In genomic region chr1:22641906-22642636, GRCh38 we compare ENCODE assay signal across 8 cellular contexts. TPM values are rescaled to one million over a fixed set of nuclear protein-coding genes. Genes with fewer than 3 reads are reported as not detected.
DNase-seq lines count a peak whose midpoint lies in the region; ATAC-seq and TF ChIP-seq lines count a peak whose summit lies in the region.

No MANE protein-coding gene starts in this region.

- H4K20me1 ChIP-seq in BLaER1 treated with 17β-estradiol and CSF1 and Interleukin-3, amounts not matched to agents 10 nM and 100 nM = peaks cover 0 to 34% (median 0%) of the 10 kb centered on the region in 11 experiments; a peak in 7 of 22 replicates
- H4K20me1 ChIP-seq in PC-3 (ENCODE audit: low read length) (no peaks in the 10 kb centered on the region), fibroblast of lung (ENCODE audit: control insufficient read depth, extremely low read depth, insufficient read depth, low read length) (no peaks in the 10 kb centered on the region), neural cell (ENCODE audit: insufficient read depth) (no peaks in the 10 kb centered on the region)

- H3K27ac ChIP-seq in BLaER1 treated with 17β-estradiol and CSF1 and Interleukin-3, amounts not matched to agents 10 nM and 100 nM = peak overlapping the region in 3 of 11 experiments; percentile 33 to 87 (median 56); a peak in 5 of 22 replicates
- H3K27ac ChIP-seq in HEK293 (ENCODE audit: extremely low read depth, low read depth, low read length) (no peak overlapping the region), PC-3 (ENCODE audit: low read length) (no peak overlapping the region), fibroblast of lung (ENCODE audit: insufficient read depth, low read length) (no peak overlapping the region), neural cell (ENCODE audit: low read length) (no peak overlapping the region)

- no peaks in the 10 kb centered on the region for H3K9me2 ChIP-seq in PC-3 (replicated peaks; ENCODE audit: low read length)
- no peaks in the 10 kb centered on the region for H3K9me2 ChIP-seq in neural cell (ENCODE audit: insufficient read depth, low read length)

- DNase-seq in PC-3 = peak; percentile 69
- peak; percentile 40 for DNase-seq in activated T-helper 1 cell treated with Interleukin-2 at 50 U/mL for 16 hours (ENCODE audit: low read depth)
- DNase-seq in fibroblast of lung (ENCODE audit: low read depth in 2 of 2) = peak; percentile 23 to 42
- peak; percentile 13 for DNase-seq in stromal cell of bone marrow (ENCODE audit: low read depth)

- POLR2A ChIA-PET in HEK293 (lab: Yijun Ruan, JAX) (no interaction called here), PC-3 (lab: Charles Lee; ENCODE audit: unreplicated experiment) (no interaction called here)

- H3K4me2 ChIP-seq in BLaER1 treated with 17β-estradiol and CSF1 and Interleukin-3, amounts not matched to agents 10 nM and 100 nM = peak overlapping the region in 6 of 11 experiments; percentile 18 to 100 (median 60); a peak in 9 of 22 replicates
- H3K4me2 ChIP-seq in PC-3 (ENCODE audit: low read length) (peak overlapping the region; percentile 38; the same call in 1 of the 2 replicates), fibroblast of lung (ENCODE audit: extremely low read depth, insufficient read depth, low read length) (no peak overlapping the region), neural cell (ENCODE audit: low read length) (no peak overlapping the region)

- no peak overlapping the region for H2AFZ ChIP-seq in PC-3 (ENCODE audit: low read length)
- no peak overlapping the region for H2AFZ ChIP-seq in fibroblast of lung (ENCODE audit: low read length)
- H2AFZ ChIP-seq in neural cell (ENCODE audit: low read depth, low read length) = no peak overlapping the region

- H3K79me2 ChIP-seq in PC-3 (ENCODE audit: low read length) (no peaks in the 10 kb centered on the region), fibroblast of lung (ENCODE audit: control insufficient read depth, insufficient read depth, low read length) (no peaks in the 10 kb centered on the region), neural cell (replicated peaks; ENCODE audit: insufficient read depth, low read length) (no peaks in the 10 kb centered on the region)

- H3K36me3 ChIP-seq in BLaER1 treated with 17β-estradiol and CSF1 and Interleukin-3, amounts not matched to agents 10 nM and 100 nM = peaks cover 0 to 87% (median 0%) of the 10 kb centered on the region in 11 experiments; a peak in 6 of 22 replicates
- H3K36me3 ChIP-seq in HEK293 (ENCODE audit: control insufficient read depth in 2 of 2, insufficient read depth in 1 of 2, low read length in 2 of 2) = no peaks in the 10 kb centered on the region
- H3K36me3 ChIP-seq in PC-3 (ENCODE audit: low read depth, low read length) = no peaks in the 10 kb centered on the region
- H3K36me3 ChIP-seq in fibroblast of lung (ENCODE audit: control insufficient read depth, insufficient read depth, low read length) = no peaks in the 10 kb centered on the region
- no peaks in the 10 kb centered on the region for H3K36me3 ChIP-seq in neural cell (ENCODE audit: insufficient read depth, low read length)

- H3K4me1 ChIP-seq in BLaER1 treated with 17β-estradiol and CSF1 and Interleukin-3, amounts not matched to agents 10 nM and 100 nM = peaks cover 27 to 100% (median 42%) of the 10 kb centered on the region in 10 experiments
- H3K4me1 ChIP-seq in HEK293 (ENCODE audit: control insufficient read depth, insufficient read depth, low read length) (no peaks in the 10 kb centered on the region), PC-3 (ENCODE audit: insufficient read depth, low read length) (peaks cover 15% of the 10 kb centered on the region), fibroblast of lung (ENCODE audit: control insufficient read depth, extremely low read depth, insufficient read depth, low read length) (no peaks in the 10 kb centered on the region)

- H3K9ac ChIP-seq in BLaER1 treated with 17β-estradiol and CSF1 and Interleukin-3, amounts not matched to agents 10 nM and 100 nM = peak overlapping the region in 5 of 11 experiments; percentile 5 to 82 (median 35); a peak in 5 of 22 replicates
- no peak overlapping the region for H3K9ac ChIP-seq in PC-3 (ENCODE audit: low read length)
- no peak overlapping the region for H3K9ac ChIP-seq in fibroblast of lung (ENCODE audit: insufficient read depth, low read length)
- H3K9ac ChIP-seq in neural cell (ENCODE audit: low read length) = peak overlapping the region; percentile 24

- TF ChIP-seq EP300 in neural cell (conservative IDR thresholded peaks at IDR 0.05; ENCODE audit: poor library complexity, severe bottlenecking) = no peak

- intact Hi-C loops in PC-3 (cut with micrococcal nuclease) = loop anchor here (1.0 kb wide), 1 partner anchor 222 kb away; no protein-coding TSS in a partner anchor

- BruUV-seq in PC-3 (replicated peaks; lab: Mats Ljungman, UMichigan) = no TSS peak

- H3F3A ChIP-seq in PC-3 (ENCODE audit: low read length, unreplicated experiment) (no peaks in the 10 kb centered on the region), neural cell (ENCODE audit: insufficient read depth, low read length, poor library complexity, severe bottlenecking) (no peaks in the 10 kb centered on the region)

- TF ChIP-seq CTCF in HEK293 (tag by site-specific recombination; IDR thresholded peaks at IDR 0.05) (peak; percentile 95), PC-3 (conservative IDR thresholded peaks at IDR 0.05; ENCODE audit: low read depth, low read length) (peak; percentile 91), fibroblast of lung (conservative IDR thresholded peaks at IDR 0.05 in 1 of 2, IDR thresholded peaks at IDR 0.05 in 1 of 2; ENCODE audit: low read depth in 1 of 2, low read length in 2 of 2) (peak; percentile 78 to 82), neural cell (IDR thresholded peaks at IDR 0.05; ENCODE audit: poor library complexity, severe bottlenecking) (peak; percentile 97)

- peak; percentile 90 for ATAC-seq in PC-3
- no peak for ATAC-seq in HG02588 (IDR thresholded peaks at IDR 0.05; ENCODE audit: unreplicated experiment)

- peak overlapping the region in 2 of 10 experiments; percentile 84 to 90; a peak in 3 of 20 replicates for H3K4me3 ChIP-seq in BLaER1 treated with 17β-estradiol and CSF1 and Interleukin-3, amounts not matched to agents 10 nM and 100 nM
- H3K4me3 ChIP-seq in HEK293 (ENCODE audit: low read depth, low read length) = no peak overlapping the region
- H3K4me3 ChIP-seq in PC-3 (ENCODE audit: low read length) = no peak overlapping the region
- no peak overlapping the region for H3K4me3 ChIP-seq in fibroblast of lung (replicated peaks in 1 of 4; ENCODE audit: control extremely low read depth in 1 of 4, insufficient read depth in 1 of 4, low read depth in 3 of 4, low read length in 4 of 4)
- H3K4me3 ChIP-seq in neural cell (ENCODE audit: low read length) = peak overlapping the region; percentile 42

- peak; percentile 99 for TF ChIP-seq RAD21 in neural cell (conservative IDR thresholded peaks at IDR 0.05)

- no peaks in the 10 kb centered on the region for H3K9me3 ChIP-seq in BLaER1 treated with 17β-estradiol and CSF1 and Interleukin-3, amounts not matched to agents 10 nM and 100 nM (replicated peaks in 1 of 11)
- H3K9me3 ChIP-seq in HEK293 (ENCODE audit: control insufficient read depth, insufficient read depth, low read depth, low read length) (no peaks in the 10 kb centered on the region), PC-3 (ENCODE audit: low read length) (no peaks in the 10 kb centered on the region), fibroblast of lung (ENCODE audit: control insufficient read depth, insufficient read depth, low read depth, low read length) (no peaks in the 10 kb centered on the region), neural cell (ENCODE audit: low read length) (no peaks in the 10 kb centered on the region)

- CTCF ChIA-PET in HEK293 (lab: Yijun Ruan, JAX) = interaction anchor here (0.6 to 5.4 kb wide), 27 partner anchors 9 to 842 kb away, joined by 3 to 93 read pairs (median 4); no protein-coding TSS in a partner anchor
- CTCF ChIA-PET in PC-3 (lab: Charles Lee) = interaction anchor here (1.0 kb wide), 1 partner anchor 114 kb away, joined by 4 read pairs; no protein-coding TSS in a partner anchor

- no peaks in the 10 kb centered on the region for H3K27me3 ChIP-seq in BLaER1 treated with 17β-estradiol and CSF1 and Interleukin-3, amounts not matched to agents 10 nM and 100 nM
- H3K27me3 ChIP-seq in PC-3 (ENCODE audit: low read length) (no peaks in the 10 kb centered on the region), fibroblast of lung (ENCODE audit: control insufficient read depth, insufficient read depth, low read length) (no peaks in the 10 kb centered on the region), neural cell (ENCODE audit: insufficient read depth, low read depth, low read length) (no peaks in the 10 kb centered on the region)

TF ChIP-seq in HEK293, 187 proteins besides CTCF, POLR2A, EP300 and RAD21 (continues in another document):
- peak; percentile 67 for TF ChIP-seq ZFHX2 (tag by site-specific recombination; conservative IDR thresholded peaks at IDR 0.05)
- TF ChIP-seq SP3 (tag by site-specific recombination; IDR thresholded peaks at IDR 0.05) = peak; percentile 51
- no peak for TF ChIP-seq ZNF658 (tag by site-specific recombination; IDR thresholded peaks at IDR 0.05)
- TF ChIP-seq KLF8 (tag by site-specific recombination; IDR thresholded peaks at IDR 0.05) = peak; percentile 55

TF ChIP-seq in neural cell, 6 proteins besides CTCF, POLR2A, EP300 and RAD21:
- TF ChIP-seq TAF1 (IDR thresholded peaks at IDR 0.05; ENCODE audit: low read depth) (no peak), SMC3 (conservative IDR thresholded peaks at IDR 0.05; ENCODE audit: poor library complexity) (peak; percentile 100)
TF ChIP-seq in neural cell: peak in this region for 1.

RNA-seq across cellular contexts. Expression of gene C1QC, which starts 1.4 kb away (rescaled TPM):
- total RNA-seq in PC-3 (2014; rRNA removed) (not detected in 2 replicates), fibroblast of lung (not detected in 2 replicates)
- polyA plus RNA-seq in fibroblast of lung (not detected in 2 replicates), neural cell (not detected in 2 replicates)
- polyA plus RNA-seq in fibroblast of lung (2012) = not detected in 2 replicates
- polyA minus RNA-seq in fibroblast of lung (ENCODE audit: low replicate concordance) (not detected in 2 replicates), neural cell (not detected in 2 replicates)

RNA-seq across cellular contexts. Expression of gene C1QA, which starts 5.6 kb away (rescaled TPM):
- total RNA-seq in PC-3 (2014; rRNA removed) = not detected in 2 replicates
- 0.26 TPM in 1 of 2 replicates, not detected in the other for total RNA-seq in fibroblast of lung
- not detected in 2 replicates for polyA plus RNA-seq in fibroblast of lung
- polyA plus RNA-seq in fibroblast of lung (2012) = not detected in 2 replicates
- not detected in 2 replicates for polyA minus RNA-seq in fibroblast of lung (ENCODE audit: low replicate concordance)
- polyA plus RNA-seq in neural cell = not detected in 2 replicates
- not detected in 2 replicates for polyA minus RNA-seq in neural cell

RNA-seq across cellular contexts. Expression of gene C1QB, which starts 11.0 kb away (rescaled TPM):
- not detected in 2 replicates for total RNA-seq in PC-3 (2014; rRNA removed)
- not detected in 2 replicates for total RNA-seq in fibroblast of lung
- polyA plus RNA-seq in fibroblast of lung = not detected in 2 replicates
- not detected in 2 replicates for polyA plus RNA-seq in fibroblast of lung (2012)
- not detected in 2 replicates for polyA minus RNA-seq in fibroblast of lung (ENCODE audit: low replicate concordance)
- not detected in 2 replicates for polyA plus RNA-seq in neural cell
- polyA minus RNA-seq in neural cell = not detected in 2 replicates

Comparison
In these comparisons a context has a peak if more than half of its experiments do, and no peak if none do; other contexts are left out.
1. H3K4me2 ChIP-seq: peak in BLaER1 treated with 17β-estradiol and CSF1 and Interleukin-3, amounts not matched to agents 10 nM and 100 nM (6 of 11) and PC-3 (single experiment); none in fibroblast of lung (single experiment) and neural cell (single experiment).
2. DNase-seq: peak in every context shown above with its lines; median percentile 69 in PC-3; 40 in activated T-helper 1 cell treated with Interleukin-2 at 50 U/mL for 16 hours; 32 in fibroblast of lung; 13 in stromal cell of bone marrow.
3. Peak in every context shown above with its lines, with median percentiles within 50 percentile points of each other: CTCF ChIP-seq.